ENCODE assay signal across 8 cellular contexts in genomic region chr19:37217855-37218591, GRCh38. TPM values are rescaled to one million over a fixed set of nuclear protein-coding genes. Genes with fewer than 3 reads are reported as not detected.
DNase-seq lines count a peak whose midpoint lies in the region; ATAC-seq and TF ChIP-seq lines count a peak whose summit lies in the region.

TSS of gene ZNF383 (plus strand) at chr19:37218214. CDS start at chr19:37230454, 12,240 bp downstream.

- peak within 1 kb of the TSS; percentile 99 for H3K27ac Mint-ChIP-seq in activated CD8-positive, alpha-beta T cell treated with anti-CD3 and anti-CD28 coated beads for 36 hours

- DNase-seq in CD1c-positive myeloid dendritic cell (ENCODE audit: extremely low spot score) (peak; percentile 88), NCI-H774 (lab: John Stamatoyannopoulos, UW) (peak; percentile 79), lung microvascular endothelial cell (ENCODE audit: low read depth in 2 of 2) (peak; percentile 85 to 88)
- DNase-seq in activated CD8-positive, alpha-beta T cell treated with anti-CD3 and anti-CD28 coated beads for 36 hours: peak; percentile 90
- DNase-seq in effector CD4-positive, alpha-beta T cell: peak; percentile 74
- peak; percentile 65 to 74 (median 73) for DNase-seq in stimulated activated CD4-positive, alpha-beta T cell treated with anti-CD3 and anti-CD28 coated beads, TNF-alpha, amount 100 ng/mL, for 4 hours (ENCODE audit: low read depth in 3 of 3)

- H3K9me3 Mint-ChIP-seq in activated CD8-positive, alpha-beta T cell treated with anti-CD3 and anti-CD28 coated beads for 36 hours: peaks cover 6% of the 10 kb centered on the region

- peak within 1 kb of the TSS; percentile 95 for H3K4me3 Mint-ChIP-seq in activated CD8-positive, alpha-beta T cell treated with anti-CD3 and anti-CD28 coated beads for 36 hours

- ATAC-seq in GM19438 (IDR thresholded peaks at IDR 0.05; ENCODE audit: low read depth, unreplicated experiment) (peak; percentile 93), HG03571 (IDR thresholded peaks at IDR 0.05; ENCODE audit: unreplicated experiment) (peak; percentile 75)
- ATAC-seq in activated CD8-positive, alpha-beta T cell treated with anti-CD3 and anti-CD28 coated beads for 36 hours: peak; percentile 89

- intact Hi-C loops in activated CD8-positive, alpha-beta T cell treated with anti-CD3 and anti-CD28 coated beads for 36 hours (cut with micrococcal nuclease): no loop called here

- H3K27me3 Mint-ChIP-seq in activated CD8-positive, alpha-beta T cell treated with anti-CD3 and anti-CD28 coated beads for 36 hours: no peaks in the 10 kb centered on the region

- no peak for TF ChIP-seq CTCF in activated CD8-positive, alpha-beta T cell treated with anti-CD3 and anti-CD28 coated beads for 36 hours (IDR thresholded peaks at IDR 0.05)

- POLR2A ChIA-PET in activated CD8-positive, alpha-beta T cell treated with anti-CD3 and anti-CD28 coated beads for 36 hours (lab: Charles Lee): interaction anchor here (0.9 to 1.6 kb wide), 3 partner anchors 9 to 690 kb away, joined by 3 to 5 read pairs (median 4); partner anchors contain the start of genes ZNF260 and ZNF420

- peaks cover 45% of the 10 kb centered on the region for H3K36me3 Mint-ChIP-seq in activated CD8-positive, alpha-beta T cell treated with anti-CD3 and anti-CD28 coated beads for 36 hours (ENCODE audit: low read depth)

- CTCF ChIA-PET in activated CD8-positive, alpha-beta T cell treated with anti-CD3 and anti-CD28 coated beads for 36 hours (lab: Charles Lee): interaction anchor here (1.1 kb wide), 1 partner anchor 10 kb away, joined by 4 read pairs; no protein-coding TSS in a partner anchor

- peaks cover 25% of the 10 kb centered on the region for H3K4me1 Mint-ChIP-seq in activated CD8-positive, alpha-beta T cell treated with anti-CD3 and anti-CD28 coated beads for 36 hours (ENCODE audit: low read depth)

RNA-seq across cellular contexts. Expression of gene ZNF383, which starts in this region (rescaled TPM):
- total RNA-seq in activated CD8-positive, alpha-beta T cell treated with anti-CD3 and anti-CD28 coated beads for 36 hours: 1 to 10 TPM; 8.4 to 9.1 TPM
- total RNA-seq in lung microvascular endothelial cell: 3.3 and 6.0 TPM in 2 replicates

Comparison
In these comparisons a context has a peak if more than half of its experiments do, and no peak if none do; other contexts are left out.
1. Peak in every context shown above with its lines: DNase-seq and ATAC-seq.